Comparison of ENCODE assay signal across 12 cellular contexts in the genomic region with DNA sequence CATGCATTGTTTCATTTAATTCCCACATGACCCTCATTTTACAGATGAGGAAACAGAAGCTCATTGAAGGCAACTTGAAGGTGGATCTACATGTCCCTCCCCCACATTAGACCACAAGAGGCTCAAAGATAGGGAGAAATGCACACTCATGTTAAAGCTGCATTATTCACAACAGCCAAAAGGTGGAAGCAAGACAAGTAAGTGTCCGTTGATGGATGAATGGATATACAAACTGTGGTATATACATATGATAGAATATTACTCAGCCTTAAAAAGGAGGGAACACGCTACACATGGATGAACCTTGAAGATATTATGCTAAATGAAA.
DNase-seq lines count a peak whose midpoint lies in the region; ATAC-seq and TF ChIP-seq lines count a peak whose summit lies in the region.
"Had no signal": no experiment of that assay in that cellular context is flagged by ENCODE, and none has a peak within 500 bp of the region (broad histone marks: within the 10 kb centered on the region; RNA-seq: fewer than 3 reads in every experiment).

No MANE protein-coding gene starts in this region.

- H3K4me1 Mint-ChIP-seq in chondrocyte (ENCODE audit: low read depth) = peaks cover 33% of the 10 kb centered on the region

- H3K9ac ChIP-seq in HCT116 (ENCODE audit: low read length) (no peak overlapping the region), PC-3 (ENCODE audit: low read length) (no peak overlapping the region)

- H3K27me3 ChIP-seq in HCT116 (ENCODE audit: insufficient read depth, low read length) = peaks cover 5% of the 10 kb centered on the region; the same call in 1 of the 2 replicates
- H3K27me3 ChIP-seq in PC-3 (ENCODE audit: low read length) = no peaks in the 10 kb centered on the region
- H3K27me3 ChIP-seq in muscle layer of duodenum (ENCODE audit: low read depth, low read length) = no peaks in the 10 kb centered on the region
- H3K27me3 ChIP-seq in suprapubic skin = no peaks in the 10 kb centered on the region

- H3K9me2 ChIP-seq in HCT116 (ENCODE audit: insufficient read depth) (no peaks in the 10 kb centered on the region), PC-3 (replicated peaks; ENCODE audit: low read length) (no peaks in the 10 kb centered on the region)

- no peak overlapping the region for H3K4me3 ChIP-seq in HCT116 (replicated peaks in 1 of 2; ENCODE audit: low read depth in 1 of 2, low read length in 2 of 2)
- H3K4me3 ChIP-seq in PC-3 (ENCODE audit: low read length) = peak overlapping the region; percentile 7; the same call in 1 of the 2 replicates
- no peak overlapping the region for H3K4me3 ChIP-seq in muscle layer of duodenum (ENCODE audit: low read depth in 1 of 2, low read length in 2 of 2)
- H3K4me3 ChIP-seq in suprapubic skin = no peak overlapping the region
- H3K4me3 ChIP-seq: thoracic aorta had no signal

- BruUV-seq in HCT116 (replicated peaks; lab: Mats Ljungman, UMichigan) = no TSS peak
- BruUV-seq in PC-3 (replicated peaks; lab: Mats Ljungman, UMichigan) = no TSS peak

- H3K27ac Mint-ChIP-seq in chondrocyte (ENCODE audit: unreplicated experiment) = peak overlapping the region; percentile 83
- H3K27ac Mint-ChIP-seq: activated naive CD8-positive, alpha-beta T cell treated with anti-CD3 and anti-CD28 coated beads, Interleukin-2, amount 10 ng/mL, durations not matched to agents 7 days and 5 days had no signal

- POLR2A ChIA-PET in HCT116 (lab: Charles Lee) = no interaction called here
- POLR2A ChIA-PET in PC-3 (lab: Charles Lee; ENCODE audit: unreplicated experiment) = interaction anchor here (0.6 kb wide), 1 partner anchor 260 kb away, joined by 3 read pairs; no protein-coding TSS in a partner anchor

- intact Hi-C loops in HCT116 (cut with micrococcal nuclease) = no loop called here
- intact Hi-C loops in PC-3 (cut with micrococcal nuclease) = loop anchor here (5.0 kb wide), 1 partner anchor 209 kb away; no protein-coding TSS in a partner anchor

- no peaks in the 10 kb centered on the region for H3K9me3 Mint-ChIP-seq in chondrocyte (ENCODE audit: low read depth)

- no peak overlapping the region for H3K27ac ChIP-seq in HCT116 (ENCODE audit: low read depth, low read length)
- peak overlapping the region; percentile 82 for H3K27ac ChIP-seq in PC-3 (ENCODE audit: low read length)
- peak overlapping the region; percentile 62 for H3K27ac ChIP-seq in muscle layer of duodenum (ENCODE audit: low read length)
- no peak overlapping the region for H3K27ac ChIP-seq in suprapubic skin

- H4K20me1 ChIP-seq in HCT116 (ENCODE audit: insufficient read depth) = no peaks in the 10 kb centered on the region
- H4K20me1 ChIP-seq in PC-3 (ENCODE audit: low read length) = no peaks in the 10 kb centered on the region

- TF ChIP-seq RAD21 in HCT116 (IDR thresholded peaks at IDR 0.05; ENCODE audit: low read depth) = no peak

- TF ChIP-seq POLR2A in HCT116 (IDR thresholded peaks at IDR 0.05; ENCODE audit: borderline replicate concordance, extremely low read depth, insufficient read depth, insufficient read length) = no peak
- TF ChIP-seq POLR2A in suprapubic skin (IDR thresholded peaks at IDR 0.05) = no peak

- RAD21 ChIA-PET in HCT116 (lab: Charles Lee; ENCODE audit: low non-redundant PET in 1 of 2, low total read pairs in 2 of 2, uncharacterized antibody in 2 of 2, unreplicated experiment in 2 of 2) = no interaction called here

- no peak for TF ChIP-seq EP300 in suprapubic skin (IDR thresholded peaks at IDR 0.05)

- no peak overlapping the region for H3K4me3 Mint-ChIP-seq in chondrocyte (ENCODE audit: unreplicated experiment)
- H3K4me3 Mint-ChIP-seq: activated naive CD8-positive, alpha-beta T cell treated with anti-CD3 and anti-CD28 coated beads, Interleukin-2, amount 10 ng/mL, durations not matched to agents 7 days and 5 days; neural crest cell had no signal

- 97% methylated on average over 2 of the region's 2 CpGs for WGBS in suprapubic skin

- TF ChIP-seq CTCF in HCT116 (IDR thresholded peaks at IDR 0.05 in 2 of 3, conservative IDR thresholded peaks at IDR 0.05 in 1 of 3; ENCODE audit: borderline replicate concordance in 1 of 3, insufficient read depth in 1 of 3, low read depth in 2 of 3, low read length in 2 of 3) = no peak
- peak; percentile 27; the same call in 1 of the 2 replicates for TF ChIP-seq CTCF in PC-3 (conservative IDR thresholded peaks at IDR 0.05; ENCODE audit: low read depth, low read length)
- TF ChIP-seq CTCF in chondrocyte (IDR thresholded peaks at IDR 0.05) = peak; percentile 46
- no peak for TF ChIP-seq CTCF in suprapubic skin (IDR thresholded peaks at IDR 0.05)

- peak; percentile 20; the same call in 1 of the 2 replicates for ATAC-seq in HCT116
- ATAC-seq in PC-3 = no peak
- ATAC-seq in HG02763 (IDR thresholded peaks at IDR 0.05; ENCODE audit: unreplicated experiment) = no peak

- H3K36me3 ChIP-seq in HCT116 (ENCODE audit: control insufficient read depth in 1 of 2, insufficient read depth in 2 of 2, low read length in 2 of 2) (no peaks in the 10 kb centered on the region), PC-3 (ENCODE audit: low read depth, low read length) (no peaks in the 10 kb centered on the region), muscle layer of duodenum (ENCODE audit: control insufficient read depth in 1 of 2, insufficient read depth in 2 of 2, low read length in 2 of 2) (no peaks in the 10 kb centered on the region), suprapubic skin (no peaks in the 10 kb centered on the region)
- H3K36me3 ChIP-seq: thoracic aorta had no signal

- H3K79me2 ChIP-seq in HCT116 (ENCODE audit: insufficient read depth, low read length) (no peaks in the 10 kb centered on the region), PC-3 (ENCODE audit: low read length) (no peaks in the 10 kb centered on the region)

- H3K27me3 Mint-ChIP-seq in chondrocyte (ENCODE audit: low read depth) = no peaks in the 10 kb centered on the region

- CTCF ChIA-PET in HCT116 (lab: Charles Lee) = no interaction called here
- CTCF ChIA-PET in PC-3 (lab: Charles Lee) = interaction anchor here (0.7 to 0.8 kb wide), 2 partner anchors 205 to 210 kb away, joined by 3 to 4 read pairs; no protein-coding TSS in a partner anchor

- H3K9me3 ChIP-seq in HCT116 (ENCODE audit: control insufficient read depth in 1 of 2, insufficient read depth in 1 of 2, low read depth in 1 of 2, low read length in 2 of 2) (no peaks in the 10 kb centered on the region), PC-3 (ENCODE audit: low read length) (no peaks in the 10 kb centered on the region), muscle layer of duodenum (ENCODE audit: control insufficient read depth in 1 of 2, low read length in 2 of 2) (no peaks in the 10 kb centered on the region), suprapubic skin (no peaks in the 10 kb centered on the region)
- H3K9me3 ChIP-seq: thoracic aorta had no signal

- peaks cover 21 to 38% of the 10 kb centered on the region in 2 experiments for H3K4me1 ChIP-seq in HCT116 (ENCODE audit: control insufficient read depth in 1 of 2, insufficient read depth in 2 of 2, low read length in 2 of 2)
- H3K4me1 ChIP-seq in PC-3 (ENCODE audit: insufficient read depth, low read length) = peaks cover 47% of the 10 kb centered on the region
- H3K4me1 ChIP-seq in muscle layer of duodenum (ENCODE audit: control insufficient read depth in 1 of 2, insufficient read depth in 2 of 2, low read length in 2 of 2) = peaks cover 0 to 4% of the 10 kb centered on the region in 2 donors
- H3K4me1 ChIP-seq in suprapubic skin = peaks cover 23% of the 10 kb centered on the region

- H2AFZ ChIP-seq in HCT116 (ENCODE audit: low read depth, low read length, poor library complexity, severe bottlenecking) = peak overlapping the region; percentile 25
- H2AFZ ChIP-seq in PC-3 (ENCODE audit: low read length) = 0 out of 2 replicates have a peak overlapping the region, but pooled peaks have one; percentile 24

- H3K36me3 Mint-ChIP-seq in chondrocyte (ENCODE audit: low read depth) = no peaks in the 10 kb centered on the region

- DNase-seq in HCT116 (ENCODE audit: low read depth, low spot score) = no peak
- no peak for DNase-seq in PC-3
- DNase-seq in chondrocyte (ENCODE audit: low spot score) = no peak
- no peak for DNase-seq in NCI-H774 (lab: John Stamatoyannopoulos, UW)
- no peak for DNase-seq in suprapubic skin (ENCODE audit: low spot score in 2 of 2)
- DNase-seq in stimulated activated CD4-positive, alpha-beta T cell treated with anti-CD3 and anti-CD28 coated beads, Interleukin-12 subunit alpha, Interleukin-12 subunit beta, amount 100 ng/mL, for 4 hours = no peak
- DNase-seq: activated naive CD8-positive, alpha-beta T cell treated with anti-CD3 and anti-CD28 coated beads, Interleukin-2, amount 10 ng/mL, durations not matched to agents 7 days and 5 days; cortex of kidney had no signal

- H3F3A ChIP-seq in PC-3 (ENCODE audit: low read length, unreplicated experiment) = peaks cover 10% of the 10 kb centered on the region

- peak overlapping the region; percentile 50; the same call in 1 of the 2 replicates for H3K4me2 ChIP-seq in HCT116 (ENCODE audit: low read length)
- H3K4me2 ChIP-seq in PC-3 (ENCODE audit: low read length) = peak overlapping the region; percentile 55

TF ChIP-seq in HCT116, 20 proteins besides CTCF, POLR2A, EP300 and RAD21:
- TF ChIP-seq YY1 (IDR thresholded peaks at IDR 0.05; ENCODE audit: extremely low read depth, insufficient replicate concordance, low read depth, low read length) (no peak), EZH2phosphoT487 (IDR thresholded peaks at IDR 0.05; ENCODE audit: borderline replicate concordance) (no peak)
TF ChIP-seq in HCT116: peak in this region for 0.

Comparison
In these comparisons a context has a peak if more than half of its experiments do, and no peak if none do; other contexts are left out.
1. H3K27ac ChIP-seq: peak in PC-3 (single experiment) and muscle layer of duodenum (single experiment); none in HCT116 (single experiment) and suprapubic skin (single experiment).
2. CTCF ChIP-seq: peak in PC-3 (single experiment) and chondrocyte (single experiment); none in HCT116 (0 of 3) and suprapubic skin (0 of 2).